ENCODE assay signal across 6 cellular contexts in genomic region chr19:41376998-41377365, GRCh38. TPM values are rescaled to one million over a fixed set of nuclear protein-coding genes. Genes with fewer than 3 reads are reported as not detected.
DNase-seq lines count a peak whose midpoint lies in the region; ATAC-seq and TF ChIP-seq lines count a peak whose summit lies in the region.

No MANE protein-coding gene starts in this region.

- peak overlapping the region; percentile 62 for H3K4me3 ChIP-seq in CD4-positive, CD25-positive, alpha-beta regulatory T cell (ENCODE audit: low read depth, low read length)
- H3K4me3 ChIP-seq in adrenal gland (peak overlapping the region in 2 of 4 donors; percentile 21 to 67), mononuclear cell (ENCODE audit: low read length) (peak overlapping the region; percentile 64)

- WGBS in adrenal gland, 4 donors, result 63 to 82% (median 65%) methylated on average over 7 to 8 of the region's 8 CpGs

- no peak for TF ChIP-seq CTCF in adrenal gland (IDR thresholded peaks at IDR 0.05)

- no peak overlapping the region for H3K27ac ChIP-seq in CD4-positive, CD25-positive, alpha-beta regulatory T cell (ENCODE audit: insufficient read depth, low read length, poor library complexity, severe bottlenecking)
- H3K27ac ChIP-seq in adrenal gland, result peak overlapping the region in 3 of 5 donors; percentile 7 to 80 (median 60)
- no peak overlapping the region for H3K27ac ChIP-seq in substantia nigra (ENCODE audit: low read depth, low read length, poor library complexity, severe bottlenecking)

- H3K27ac Mint-ChIP-seq in CD4-positive, CD25-positive, alpha-beta regulatory T cell, result peak overlapping the region; percentile 87 to 95 (median 89)

- peaks cover 13% of the 10 kb centered on the region for H3K4me1 ChIP-seq in CD4-positive, CD25-positive, alpha-beta regulatory T cell (ENCODE audit: control insufficient read depth, insufficient read depth, low read length, poor library complexity, severe bottlenecking)
- H3K4me1 ChIP-seq in adrenal gland (replicated peaks in 1 of 2) (peaks cover 10 to 23% of the 10 kb centered on the region in 2 donors), mononuclear cell (ENCODE audit: insufficient read depth, low read length) (peaks cover 47% of the 10 kb centered on the region)

- H3K27me3 ChIP-seq in CD4-positive, CD25-positive, alpha-beta regulatory T cell (ENCODE audit: control insufficient read depth, insufficient read depth, low read length), result no peaks in the 10 kb centered on the region
- H3K27me3 ChIP-seq in adrenal gland (no peaks in the 10 kb centered on the region), mononuclear cell (ENCODE audit: insufficient read depth, low read length) (no peaks in the 10 kb centered on the region)

- intact Hi-C loops in adrenal gland (cut with DNase I), result loop anchor here in 1 of 2 donors (10.0 kb wide), 1 partner anchor 48 kb away; the partner anchor contains the start of gene B3GNT8

- ATAC-seq in CD4-positive, CD25-positive, alpha-beta regulatory T cell (ENCODE audit: low read depth in 2 of 2), result peak in 1 of 2 donors; percentile 37

- peaks cover 6% of the 10 kb centered on the region for H3K36me3 Mint-ChIP-seq in CD4-positive, CD25-positive, alpha-beta regulatory T cell

- H3K9me3 ChIP-seq in CD4-positive, CD25-positive, alpha-beta regulatory T cell (ENCODE audit: control insufficient read depth in 2 of 2, low read length in 2 of 2), result no peaks in the 10 kb centered on the region
- H3K9me3 ChIP-seq in adrenal gland (replicated peaks in 1 of 3), result no peaks in the 10 kb centered on the region
- H3K9me3 ChIP-seq in mononuclear cell (ENCODE audit: low read depth, low read length), result no peaks in the 10 kb centered on the region

- no peaks in the 10 kb centered on the region for H3K9me3 Mint-ChIP-seq in CD4-positive, CD25-positive, alpha-beta regulatory T cell

- no peaks in the 10 kb centered on the region for H3K36me3 ChIP-seq in CD4-positive, CD25-positive, alpha-beta regulatory T cell (ENCODE audit: control insufficient read depth, insufficient read depth, low read length)
- no peaks in the 10 kb centered on the region for H3K36me3 ChIP-seq in adrenal gland (replicated peaks in 1 of 2)

- H3K4me3 Mint-ChIP-seq in CD4-positive, CD25-positive, alpha-beta regulatory T cell, result peak overlapping the region; percentile 82 to 89 (median 88)

- DNase-seq in CD4-positive, CD25-positive, alpha-beta regulatory T cell, result no peak
- DNase-seq in adrenal gland (no peak), SW 1271 (lab: John Stamatoyannopoulos, UW) (no peak), putamen (ENCODE audit: low spot score) (no peak), substantia nigra (lab: John Stamatoyannopoulos, UW) (no peak)

- H3K27me3 Mint-ChIP-seq in CD4-positive, CD25-positive, alpha-beta regulatory T cell, result no peaks in the 10 kb centered on the region

- peaks cover 0 to 18% (median 6%) of the 10 kb centered on the region in 4 donors for H3K4me1 Mint-ChIP-seq in CD4-positive, CD25-positive, alpha-beta regulatory T cell

- no peak for TF ChIP-seq POLR2A in adrenal gland (IDR thresholded peaks at IDR 0.05)

RNA-seq across cellular contexts. Expression of gene TMEM91, which starts 0.6 kb away (rescaled TPM):
- total RNA-seq in CD4-positive, CD25-positive, alpha-beta regulatory T cell, result 12.4 TPM
- 1 to 10 TPM; 2.0 to 7.5 (median 4.0) TPM for polyA plus RNA-seq in CD4-positive, CD25-positive, alpha-beta regulatory T cell
- 10 to 100 TPM in 2 of 8 donors, 1 to 10 TPM in 6; 2.0 to 13.5 (median 9.6) TPM for total RNA-seq in adrenal gland
- polyA plus RNA-seq in adrenal gland, result 10 to 100 TPM in 2 of 3 donors, 1 to 10 TPM in 1; 1.9 to 88.6 (median 30.6) TPM
- total RNA-seq in mononuclear cell, result 14.2 TPM

RNA-seq across cellular contexts. Expression of gene B9D2, which starts 13.0 kb away (rescaled TPM):
- total RNA-seq in CD4-positive, CD25-positive, alpha-beta regulatory T cell, result 22.3 TPM
- polyA plus RNA-seq in CD4-positive, CD25-positive, alpha-beta regulatory T cell, result 10 to 100 TPM; 23.9 to 28.4 (median 24.3) TPM
- total RNA-seq in adrenal gland, result 10 to 100 TPM in 5 of 8 donors, 1 to 10 TPM in 3; 7.5 to 16.8 (median 12.4) TPM
- 10 to 100 TPM in 1 of 3 donors, 1 to 10 TPM in 2; 2.7 to 14.4 (median 8.9) TPM for polyA plus RNA-seq in adrenal gland
- total RNA-seq in mononuclear cell, result 3.8 TPM

RNA-seq across cellular contexts. Expression of gene EXOSC5, which starts 20.2 kb away (rescaled TPM):
- total RNA-seq in CD4-positive, CD25-positive, alpha-beta regulatory T cell, result 13.9 TPM
- 10 to 100 TPM; 46.1 to 65.3 (median 58.6) TPM for polyA plus RNA-seq in CD4-positive, CD25-positive, alpha-beta regulatory T cell
- total RNA-seq in adrenal gland (10 to 100 TPM; 18.8 to 73.7 (median 28.9) TPM), mononuclear cell (8.0 TPM)
- polyA plus RNA-seq in adrenal gland, result 10 to 100 TPM in 2 of 3 donors, 1 to 10 TPM in 1; 4.2 to 38.7 (median 18.4) TPM

RNA-seq across cellular contexts. Expression of gene BCKDHA, which starts 20.6 kb away (rescaled TPM):
- total RNA-seq in CD4-positive, CD25-positive, alpha-beta regulatory T cell, result 14.3 TPM
- polyA plus RNA-seq in CD4-positive, CD25-positive, alpha-beta regulatory T cell, result 10 to 100 TPM; 55.8 to 66.0 (median 61.9) TPM
- 100 to 1,000 TPM in 5 of 8 donors, 10 to 100 TPM in 3; 51.8 to 294 (median 116) TPM for total RNA-seq in adrenal gland
- 10 to 100 TPM; 17.6 to 44.3 (median 30.4) TPM for polyA plus RNA-seq in adrenal gland
- 30.2 TPM for total RNA-seq in mononuclear cell

RNA-seq across cellular contexts. Expression of gene TGFB1, which starts 23.3 kb away (rescaled TPM):
- total RNA-seq in CD4-positive, CD25-positive, alpha-beta regulatory T cell, result 414 TPM
- 10 to 100 TPM; 31.6 to 51.8 (median 46.9) TPM for polyA plus RNA-seq in CD4-positive, CD25-positive, alpha-beta regulatory T cell
- total RNA-seq in adrenal gland, result 10 to 100 TPM; 17.4 to 75.9 (median 42.2) TPM
- 10 to 100 TPM in 2 of 3 donors, 1 to 10 TPM in 1; 8.7 to 37.9 (median 17.1) TPM for polyA plus RNA-seq in adrenal gland
- total RNA-seq in mononuclear cell, result 90.6 TPM

Comparison
In these comparisons a context has a peak if more than half of its experiments do, and no peak if none do; other contexts are left out.
1. H3K27ac ChIP-seq: peak in adrenal gland (3 of 5); none in CD4-positive, CD25-positive, alpha-beta regulatory T cell (single experiment) and substantia nigra (single experiment).